1 cellular context compared by ENCODE assay signal in the genomic region with DNA sequence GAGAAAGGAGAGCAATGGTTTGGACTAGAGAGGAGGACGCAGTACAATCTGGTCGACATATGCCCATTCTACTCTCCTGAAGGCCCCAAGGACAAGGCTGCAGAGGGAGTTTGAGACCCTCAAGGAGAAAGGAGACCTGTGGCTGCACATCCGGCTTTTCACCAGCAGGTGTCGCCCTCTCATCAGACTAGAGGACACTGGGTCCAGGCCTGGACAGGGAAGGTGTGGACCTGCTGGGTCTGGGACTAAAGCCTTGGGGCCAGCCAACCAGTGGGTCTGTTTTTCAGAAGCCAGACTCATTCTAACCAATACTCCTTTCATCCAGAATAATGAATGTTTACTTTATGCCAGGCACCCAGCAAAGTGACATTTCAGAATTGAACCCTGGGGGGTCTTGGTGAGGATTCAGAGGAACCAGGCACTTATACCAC.
TF ChIP-seq lines count a peak whose summit lies in the region.

No MANE protein-coding gene starts in this region.

TF ChIP-seq in IMR-90, 13 proteins besides CTCF, POLR2A, EP300 and RAD21:
- no peak for TF ChIP-seq MXI1 (IDR thresholded peaks at IDR 0.05; ENCODE audit: borderline replicate concordance, low read depth, low read length)
- no peak for TF ChIP-seq NFE2L2 (IDR thresholded peaks at IDR 0.05; ENCODE audit: low read depth, low read length)
- no peak for TF ChIP-seq CHD1 (IDR thresholded peaks at IDR 0.05; ENCODE audit: low read depth, low read length)
- TF ChIP-seq RFX5 (IDR thresholded peaks at IDR 0.05; ENCODE audit: low read depth, low read length): no peak
- peak; percentile 98 for TF ChIP-seq SMC3 (IDR thresholded peaks at IDR 0.05; ENCODE audit: low read depth, low read length)
- TF ChIP-seq, protein P1, sequence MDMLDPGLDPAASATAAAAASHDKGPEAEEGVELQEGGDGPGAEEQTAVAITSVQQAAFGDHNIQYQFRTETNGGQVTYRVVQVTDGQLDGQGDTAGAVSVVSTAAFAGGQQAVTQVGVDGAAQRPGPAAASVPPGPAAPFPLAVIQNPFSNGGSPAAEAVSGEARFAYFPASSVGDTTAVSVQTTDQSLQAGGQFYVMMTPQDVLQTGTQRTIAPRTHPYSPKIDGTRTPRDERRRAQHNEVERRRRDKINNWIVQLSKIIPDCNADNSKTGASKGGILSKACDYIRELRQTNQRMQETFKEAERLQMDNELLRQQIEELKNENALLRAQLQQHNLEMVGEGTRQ (IDR thresholded peaks at IDR 0.05; ENCODE audit: low read depth, low read length): no peak
- TF ChIP-seq MAFK (IDR thresholded peaks at IDR 0.05; ENCODE audit: low read depth, low read length): no peak
